1 cellular context compared by ENCODE assay signal in the genomic region with DNA sequence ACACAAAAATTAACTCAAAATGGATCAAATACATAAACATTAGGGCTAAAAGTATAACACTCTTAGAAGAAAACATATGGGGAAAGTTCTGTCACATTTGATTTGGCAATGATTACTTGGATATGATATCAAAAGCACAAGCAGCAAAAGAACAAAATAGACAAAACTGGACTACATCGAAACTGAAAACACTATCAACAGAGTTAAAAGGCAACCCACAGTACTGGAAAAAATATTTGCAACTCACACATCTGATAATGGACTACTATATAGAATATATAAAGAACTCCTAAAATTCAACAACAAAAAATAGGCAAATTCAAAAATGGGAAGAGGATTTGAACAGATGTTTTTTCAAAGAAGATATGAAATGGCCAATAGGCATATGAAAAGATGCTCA.
TF ChIP-seq lines count a peak whose summit lies in the region.

No MANE protein-coding gene starts in this region.

TF ChIP-seq in GM12878, 131 proteins besides CTCF, POLR2A, EP300 and RAD21 (continued from another document):
- TF ChIP-seq, protein P1, sequence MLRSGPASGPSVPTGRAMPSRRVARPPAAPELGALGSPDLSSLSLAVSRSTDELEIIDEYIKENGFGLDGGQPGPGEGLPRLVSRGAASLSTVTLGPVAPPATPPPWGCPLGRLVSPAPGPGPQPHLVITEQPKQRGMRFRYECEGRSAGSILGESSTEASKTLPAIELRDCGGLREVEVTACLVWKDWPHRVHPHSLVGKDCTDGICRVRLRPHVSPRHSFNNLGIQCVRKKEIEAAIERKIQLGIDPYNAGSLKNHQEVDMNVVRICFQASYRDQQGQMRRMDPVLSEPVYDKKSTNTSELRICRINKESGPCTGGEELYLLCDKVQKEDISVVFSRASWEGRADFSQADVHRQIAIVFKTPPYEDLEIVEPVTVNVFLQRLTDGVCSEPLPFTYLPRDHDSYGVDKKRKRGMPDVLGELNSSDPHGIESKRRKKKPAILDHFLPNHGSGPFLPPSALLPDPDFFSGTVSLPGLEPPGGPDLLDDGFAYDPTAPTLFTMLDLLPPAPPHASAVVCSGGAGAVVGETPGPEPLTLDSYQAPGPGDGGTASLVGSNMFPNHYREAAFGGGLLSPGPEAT (IDR thresholded peaks at IDR 0.05; ENCODE audit: low read depth) = no peak
- TF ChIP-seq, protein P2, sequence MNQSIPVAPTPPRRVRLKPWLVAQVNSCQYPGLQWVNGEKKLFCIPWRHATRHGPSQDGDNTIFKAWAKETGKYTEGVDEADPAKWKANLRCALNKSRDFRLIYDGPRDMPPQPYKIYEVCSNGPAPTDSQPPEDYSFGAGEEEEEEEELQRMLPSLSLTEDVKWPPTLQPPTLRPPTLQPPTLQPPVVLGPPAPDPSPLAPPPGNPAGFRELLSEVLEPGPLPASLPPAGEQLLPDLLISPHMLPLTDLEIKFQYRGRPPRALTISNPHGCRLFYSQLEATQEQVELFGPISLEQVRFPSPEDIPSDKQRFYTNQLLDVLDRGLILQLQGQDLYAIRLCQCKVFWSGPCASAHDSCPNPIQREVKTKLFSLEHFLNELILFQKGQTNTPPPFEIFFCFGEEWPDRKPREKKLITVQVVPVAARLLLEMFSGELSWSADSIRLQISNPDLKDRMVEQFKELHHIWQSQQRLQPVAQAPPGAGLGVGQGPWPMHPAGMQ (IDR thresholded peaks at IDR 0.05; ENCODE audit: borderline replicate concordance) = no peak
- TF ChIP-seq TBL1XR1 (IDR thresholded peaks at IDR 0.05; ENCODE audit: low read depth, low read length) = no peak
- no peak for TF ChIP-seq TCF12 (IDR thresholded peaks at IDR 0.05; ENCODE audit: low read depth, low read length)
- TF ChIP-seq, protein P3, sequence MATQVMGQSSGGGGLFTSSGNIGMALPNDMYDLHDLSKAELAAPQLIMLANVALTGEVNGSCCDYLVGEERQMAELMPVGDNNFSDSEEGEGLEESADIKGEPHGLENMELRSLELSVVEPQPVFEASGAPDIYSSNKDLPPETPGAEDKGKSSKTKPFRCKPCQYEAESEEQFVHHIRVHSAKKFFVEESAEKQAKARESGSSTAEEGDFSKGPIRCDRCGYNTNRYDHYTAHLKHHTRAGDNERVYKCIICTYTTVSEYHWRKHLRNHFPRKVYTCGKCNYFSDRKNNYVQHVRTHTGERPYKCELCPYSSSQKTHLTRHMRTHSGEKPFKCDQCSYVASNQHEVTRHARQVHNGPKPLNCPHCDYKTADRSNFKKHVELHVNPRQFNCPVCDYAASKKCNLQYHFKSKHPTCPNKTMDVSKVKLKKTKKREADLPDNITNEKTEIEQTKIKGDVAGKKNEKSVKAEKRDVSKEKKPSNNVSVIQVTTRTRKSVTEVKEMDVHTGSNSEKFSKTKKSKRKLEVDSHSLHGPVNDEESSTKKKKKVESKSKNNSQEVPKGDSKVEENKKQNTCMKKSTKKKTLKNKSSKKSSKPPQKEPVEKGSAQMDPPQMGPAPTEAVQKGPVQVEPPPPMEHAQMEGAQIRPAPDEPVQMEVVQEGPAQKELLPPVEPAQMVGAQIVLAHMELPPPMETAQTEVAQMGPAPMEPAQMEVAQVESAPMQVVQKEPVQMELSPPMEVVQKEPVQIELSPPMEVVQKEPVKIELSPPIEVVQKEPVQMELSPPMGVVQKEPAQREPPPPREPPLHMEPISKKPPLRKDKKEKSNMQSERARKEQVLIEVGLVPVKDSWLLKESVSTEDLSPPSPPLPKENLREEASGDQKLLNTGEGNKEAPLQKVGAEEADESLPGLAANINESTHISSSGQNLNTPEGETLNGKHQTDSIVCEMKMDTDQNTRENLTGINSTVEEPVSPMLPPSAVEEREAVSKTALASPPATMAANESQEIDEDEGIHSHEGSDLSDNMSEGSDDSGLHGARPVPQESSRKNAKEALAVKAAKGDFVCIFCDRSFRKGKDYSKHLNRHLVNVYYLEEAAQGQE (IDR thresholded peaks at IDR 0.05; ENCODE audit: low read depth, low read length) = no peak
- TF ChIP-seq, protein P4, sequence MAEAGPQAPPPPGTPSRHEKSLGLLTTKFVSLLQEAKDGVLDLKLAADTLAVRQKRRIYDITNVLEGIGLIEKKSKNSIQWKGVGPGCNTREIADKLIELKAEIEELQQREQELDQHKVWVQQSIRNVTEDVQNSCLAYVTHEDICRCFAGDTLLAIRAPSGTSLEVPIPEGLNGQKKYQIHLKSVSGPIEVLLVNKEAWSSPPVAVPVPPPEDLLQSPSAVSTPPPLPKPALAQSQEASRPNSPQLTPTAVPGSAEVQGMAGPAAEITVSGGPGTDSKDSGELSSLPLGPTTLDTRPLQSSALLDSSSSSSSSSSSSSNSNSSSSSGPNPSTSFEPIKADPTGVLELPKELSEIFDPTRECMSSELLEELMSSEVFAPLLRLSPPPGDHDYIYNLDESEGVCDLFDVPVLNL (IDR thresholded peaks at IDR 0.05; ENCODE audit: low read depth, low read length) = no peak
- no peak for TF ChIP-seq KLF5 (IDR thresholded peaks at IDR 0.05; ENCODE audit: partially characterized antibody)
